In genomic region chr1:92538413-92539061, GRCh38 we compare ENCODE assay signal across 9 cellular contexts. TPM values are rescaled to one million over a fixed set of nuclear protein-coding genes. Genes with fewer than 3 reads are reported as not detected.
DNase-seq lines count a peak whose midpoint lies in the region; ATAC-seq and TF ChIP-seq lines count a peak whose summit lies in the region.
"Had no signal": no experiment of that assay in that cellular context is flagged by ENCODE, and none has a peak within 500 bp of the region (broad histone marks: within the 10 kb centered on the region; RNA-seq: fewer than 3 reads in every experiment).

No MANE protein-coding gene starts in this region.

- no peaks in the 10 kb centered on the region for H3K4me1 Mint-ChIP-seq in MCF 10A (ENCODE audit: insufficient read depth, unreplicated experiment)

- H3K4me1 ChIP-seq in SJCRH30, result no peaks in the 10 kb centered on the region
- H3K4me1 ChIP-seq in tibial artery, result no peaks in the 10 kb centered on the region

- no peak overlapping the region for H3K4me3 Mint-ChIP-seq in MCF 10A (ENCODE audit: unreplicated experiment)

- H3K9me3 Mint-ChIP-seq in MCF 10A (ENCODE audit: unreplicated experiment), result no peaks in the 10 kb centered on the region

- H3K27ac ChIP-seq in SJCRH30, result no peak overlapping the region
- no peak overlapping the region for H3K27ac ChIP-seq in tibial artery
- H3K27ac ChIP-seq: RWPE1 had no signal

- no peak overlapping the region for H3K4me3 ChIP-seq in SJCRH30
- H3K4me3 ChIP-seq in tibial artery, result no peak overlapping the region

- TF ChIP-seq CTCF in tibial artery (IDR thresholded peaks at IDR 0.05) (no peak), MCF 10A (IDR thresholded peaks at IDR 0.05; ENCODE audit: unreplicated experiment) (no peak)

- peaks cover 6% of the 10 kb centered on the region for H3K36me3 Mint-ChIP-seq in MCF 10A (ENCODE audit: insufficient read depth, unreplicated experiment)

- peak; percentile 52 for ATAC-seq in HG02885 (IDR thresholded peaks at IDR 0.05; ENCODE audit: poor library complexity, unreplicated experiment)

- no peaks in the 10 kb centered on the region for H3K27me3 Mint-ChIP-seq in MCF 10A (ENCODE audit: insufficient read depth, unreplicated experiment)

- intact Hi-C loops in tibial artery (cut with DNase I; ENCODE audit: low total_unique reads) (no loop called here), MCF 10A (cut with micrococcal nuclease) (no loop called here)

- H3K27me3 ChIP-seq in SJCRH30, result no peaks in the 10 kb centered on the region
- H3K27me3 ChIP-seq in tibial artery, result no peaks in the 10 kb centered on the region

- H3K36me3 ChIP-seq in SJCRH30, result no peaks in the 10 kb centered on the region
- no peaks in the 10 kb centered on the region for H3K36me3 ChIP-seq in tibial artery

- no TSS peak for BruUV-seq in MCF 10A (replicated peaks; lab: Mats Ljungman, UMichigan)

- peak; percentile 17 to 24 for DNase-seq in activated CD4-positive, alpha-beta T cell treated with anti-CD3 and anti-CD28 coated beads for 4 hours
- no peak for DNase-seq in activated CD4-positive, alpha-beta T cell treated with anti-CD3 and anti-CD28 coated beads, Interleukin-2, amount 50 U/mL, for 1 hour
- peak; percentile 40 for DNase-seq in activated CD4-positive, CD25-positive, alpha-beta regulatory T cell treated with anti-CD3 and anti-CD28 coated beads, Interleukin-2, amount 50 U/mL, for 72 hours
- peak; percentile 56 for DNase-seq in stimulated activated CD4-positive, alpha-beta T cell treated with anti-CD3 and anti-CD28 coated beads, Interleukin-4, amount 100 ng/mL, for 24 hours
- DNase-seq in SJCRH30 (no peak), tibial artery (no peak), MCF 10A (ENCODE audit: unreplicated experiment) (no peak)

- POLR2A ChIA-PET in MCF 10A (lab: Yijun Ruan, JAX), result no interaction called here

- no peaks in the 10 kb centered on the region for H3K9me3 ChIP-seq in SJCRH30 (replicated peaks)
- no peaks in the 10 kb centered on the region for H3K9me3 ChIP-seq in tibial artery

- no peak overlapping the region for H3K27ac Mint-ChIP-seq in MCF 10A (ENCODE audit: low read depth, unreplicated experiment)

- CTCF ChIA-PET in MCF 10A (lab: Yijun Ruan, JAX), result interaction anchor here (0.9 kb wide), 1 partner anchor 53 kb away, joined by 4 read pairs; no protein-coding TSS in a partner anchor

RNA-seq across cellular contexts. Expression of gene GFI1, which starts 51.8 kb away (rescaled TPM):
- total RNA-seq in SJCRH30 (2014; rRNA removed; shearing (Covaris generic)), result 3.2 TPM in 2 replicates
- 0.27 TPM in 1 of 2 replicates, not detected in the other for total RNA-seq in MCF 10A (2022)

Comparison
In these comparisons a context has a peak if more than half of its experiments do, and no peak if none do; other contexts are left out.
1. DNase-seq: peak in activated CD4-positive, alpha-beta T cell treated with anti-CD3 and anti-CD28 coated beads for 4 hours (2 of 2), activated CD4-positive, CD25-positive, alpha-beta regulatory T cell treated with anti-CD3 and anti-CD28 coated beads, Interleukin-2, amount 50 U/mL, for 72 hours (single experiment) and stimulated activated CD4-positive, alpha-beta T cell treated with anti-CD3 and anti-CD28 coated beads, Interleukin-4, amount 100 ng/mL, for 24 hours (single experiment); none in activated CD4-positive, alpha-beta T cell treated with anti-CD3 and anti-CD28 coated beads, Interleukin-2, amount 50 U/mL, for 1 hour (single experiment), SJCRH30 (0 of 2), tibial artery (0 of 2) and MCF 10A (single experiment).